ENCODE assay signal across 9 cellular contexts in the genomic region with DNA sequence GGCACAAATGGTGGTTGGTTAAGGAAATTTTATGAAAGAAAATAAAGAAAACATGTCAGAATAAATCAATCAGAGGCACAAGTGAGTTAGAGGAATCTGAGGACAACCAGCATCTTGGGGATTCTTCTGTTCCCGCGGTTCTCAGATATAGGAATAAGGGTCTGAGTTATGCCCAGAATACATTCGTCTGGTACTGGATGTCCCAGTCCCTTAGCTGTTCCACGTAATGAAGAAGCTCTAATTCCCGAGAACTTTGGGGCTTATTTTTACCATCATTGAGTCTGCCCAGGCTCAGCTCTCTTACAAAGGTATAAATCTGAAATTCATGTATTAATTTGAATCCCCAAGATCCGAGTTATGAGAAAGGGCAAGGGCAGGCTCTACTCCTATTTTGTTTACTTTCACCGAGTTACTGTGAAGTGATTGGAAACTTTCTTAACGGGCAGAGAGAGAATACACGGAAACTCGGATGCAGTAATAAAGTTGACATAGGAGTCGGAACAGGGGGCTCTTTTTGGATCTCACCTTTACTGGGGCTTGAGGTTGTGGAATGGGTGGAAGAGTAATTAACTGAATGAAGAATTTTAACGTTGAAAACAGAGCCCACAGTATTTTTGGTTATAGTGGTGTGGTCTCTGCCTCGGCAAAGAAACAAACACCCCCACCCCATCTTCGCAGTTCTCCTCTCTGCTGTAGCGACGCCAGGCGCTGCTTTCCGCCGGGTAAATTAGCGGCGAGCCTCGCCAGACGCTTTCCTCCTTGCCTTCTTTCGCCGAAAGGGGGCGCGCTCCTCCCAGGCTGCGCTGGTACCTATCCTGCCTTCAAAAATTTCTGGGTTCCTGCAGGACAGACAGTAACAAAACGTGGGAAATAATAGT. TPM values are rescaled to one million over a fixed set of nuclear protein-coding genes. Genes with fewer than 3 reads are reported as not detected.
A peak's percentile ranks its signal among the peaks of the same experiment; 100 is the strongest.
DNase-seq lines count a peak whose midpoint lies in the region; ATAC-seq and TF ChIP-seq lines count a peak whose summit lies in the region.
"Had no signal": no experiment of that assay in that cellular context is flagged by ENCODE, and none has a peak within 500 bp of the region (broad histone marks: within the 10 kb centered on the region; RNA-seq: fewer than 3 reads in every experiment).

No MANE protein-coding gene starts in this region.

- H3K4me3 ChIP-seq in NT2/D1 (ENCODE audit: insufficient read length, low read depth), result no peak overlapping the region

- CTCF ChIA-PET in CD4-positive, alpha-beta T cell (lab: Charles Lee), result no interaction called here

- H3K27ac Mint-ChIP-seq in CD4-positive, alpha-beta T cell, result no peak overlapping the region

- no peak overlapping the region for H3K27ac ChIP-seq in CD4-positive, alpha-beta T cell (ENCODE audit: low read depth, low read length)

- TF ChIP-seq CTCF in CD4-positive, alpha-beta T cell (IDR thresholded peaks at IDR 0.05), result no peak

- H3K9me3 Mint-ChIP-seq in CD4-positive, alpha-beta T cell, result no peaks in the 10 kb centered on the region
- H3K9me3 Mint-ChIP-seq: central memory CD8-positive, alpha-beta T cell had no signal

- H3K4me1 ChIP-seq in NT2/D1 (ENCODE audit: insufficient read depth, insufficient read length), result no peaks in the 10 kb centered on the region

- H3K9ac ChIP-seq in NT2/D1 (ENCODE audit: insufficient read length, low read depth), result no peak overlapping the region

- DNase-seq in D341Med (ENCODE audit: low spot score), result peak; percentile 66
- DNase-seq in NT2/D1 (ENCODE audit: low read depth, low spot score), result peak; percentile 63
- DNase-seq in fibroblast of peridontal ligament (ENCODE audit: extremely low read depth), result peak; percentile 78
- peak; percentile 93 for DNase-seq in posterior vena cava (ENCODE audit: low spot score)
- DNase-seq in CD4-positive, alpha-beta T cell, result no peak

- H3K27me3 Mint-ChIP-seq in CD4-positive, alpha-beta T cell, result peaks cover 82% of the 10 kb centered on the region

- H3K4me1 Mint-ChIP-seq in CD4-positive, alpha-beta T cell (ENCODE audit: low read depth), result peaks cover 23% of the 10 kb centered on the region

- ATAC-seq in GM21423 (IDR thresholded peaks at IDR 0.05; ENCODE audit: unreplicated experiment), result no peak
- ATAC-seq in GM18858 (IDR thresholded peaks at IDR 0.05; ENCODE audit: unreplicated experiment), result no peak
- ATAC-seq in GM21619 (IDR thresholded peaks at IDR 0.05; ENCODE audit: unreplicated experiment), result no peak
- ATAC-seq in CD4-positive, alpha-beta T cell (ENCODE audit: poor library complexity), result no peak

- no peaks in the 10 kb centered on the region for H3K36me3 Mint-ChIP-seq in CD4-positive, alpha-beta T cell (ENCODE audit: low read depth)

- H3K27me3 ChIP-seq in NT2/D1 (ENCODE audit: insufficient read depth, insufficient read length), result peaks cover 59% of the 10 kb centered on the region
- peaks cover 70% of the 10 kb centered on the region for H3K27me3 ChIP-seq in CD4-positive, alpha-beta T cell (ENCODE audit: control insufficient read depth, insufficient read depth, low read length)

- no peaks in the 10 kb centered on the region for H3K9me3 ChIP-seq in NT2/D1 (ENCODE audit: insufficient read depth, low read length)
- no peaks in the 10 kb centered on the region for H3K9me3 ChIP-seq in CD4-positive, alpha-beta T cell (ENCODE audit: control insufficient read depth, low read length)

- H3K36me3 ChIP-seq in NT2/D1 (ENCODE audit: insufficient read depth, insufficient read length, low read length), result no peaks in the 10 kb centered on the region

- H3K4me3 Mint-ChIP-seq in CD4-positive, alpha-beta T cell, result no peak overlapping the region
- H3K4me3 Mint-ChIP-seq: central memory CD8-positive, alpha-beta T cell had no signal

- POLR2A ChIA-PET in CD4-positive, alpha-beta T cell (lab: Charles Lee), result no interaction called here

- intact Hi-C loops in posterior vena cava (cut with DNase I), result loop anchor here in 1 of 2 donors (10.0 kb wide), 1 partner anchor 54 kb away; no protein-coding TSS in a partner anchor
- intact Hi-C loops in CD4-positive, alpha-beta T cell (cut with DNase I, micrococcal nuclease), result no loop called here

RNA-seq across cellular contexts. Expression of a gene that starts 7.1 kb away (rescaled TPM):
- total RNA-seq in posterior vena cava, result 100 to 1,000 TPM; 240 to 244 TPM
- total RNA-seq in CD4-positive, alpha-beta T cell, result not detected

Comparison
In these comparisons a context has a peak if more than half of its experiments do, and no peak if none do; other contexts are left out.
1. DNase-seq: peak in D341Med (single experiment), NT2/D1 (single experiment), fibroblast of peridontal ligament (single experiment) and posterior vena cava (single experiment); none in CD4-positive, alpha-beta T cell (0 of 10).
2. RNA of a gene that starts 7.1 kb away (total RNA-seq): 240 to 244 TPM in posterior vena cava; not detected in CD4-positive, alpha-beta T cell; every median in the first group is over 100 times any median in the second.